ENCODE assay signal across 25 cellular contexts in the genomic region with DNA sequence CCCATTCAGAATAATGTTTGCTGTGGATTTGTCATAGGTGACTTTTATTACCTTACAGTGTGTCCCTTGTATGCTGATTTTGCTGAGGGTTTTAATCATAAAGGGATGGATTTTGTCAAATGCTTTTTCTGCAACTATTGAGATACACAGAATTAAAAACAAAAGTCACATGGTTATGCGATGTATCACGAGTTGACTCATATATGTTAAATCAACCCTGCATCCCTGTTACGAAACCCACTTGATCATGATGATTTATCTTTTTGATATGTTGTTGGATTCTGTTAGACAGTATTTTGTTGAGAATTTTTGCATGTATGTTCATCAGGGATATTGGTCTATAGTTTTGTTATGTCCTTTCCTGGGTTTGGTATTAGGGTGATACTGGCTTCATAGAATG. TPM values are rescaled to one million over a fixed set of nuclear protein-coding genes. Genes with fewer than 3 reads are reported as not detected.
"Had no signal": no experiment of that assay in that cellular context is flagged by ENCODE, and none has a peak within 500 bp of the region (broad histone marks: within the 10 kb centered on the region; RNA-seq: fewer than 3 reads in every experiment).

No MANE protein-coding gene starts in this region.

- DNase-seq: activated B cell treated with CpG ODN at 0.5 μM for 24 hours; activated CD4-positive, alpha-beta T cell treated with anti-CD3 and anti-CD28 coated beads for 1 hour; activated CD4-positive, alpha-beta T cell treated with anti-CD3 and anti-CD28 coated beads, Interleukin-2, amount 50 U/mL, for 1 hour; activated CD8-positive, alpha-beta memory T cell treated with anti-CD3 and anti-CD28 coated beads, Interleukin-2, amount 50 U/mL, for 48 hours; activated CD8-positive, alpha-beta T cell treated with anti-CD3 and anti-CD28 coated beads, Interleukin-2, amount 10 ng/mL, durations not matched to agents 7 days and 5 days; activated effector memory CD4-positive, alpha-beta T cell treated with Interleukin-2 at 50 U/mL for 16 hours; activated naive CD4-positive, alpha-beta T cell; activated T-cell treated with anti-CD3 and anti-CD28 coated beads, Interleukin-2, amount 50 U/mL, for 1 hour; aorta; Kasumi-1; KBM-7; NCI-H1048; NCI-H146; NCI-H1930; NCI-H2171 treated with DMSO at 0.1 percent for 48 hours; NCI-H345; NCI-H510A; NCI-H526 treated with DMSO at 0.1 percent for 48 hours; NCI-H82; Right ventricle myocardium superior; SW 1271 had no signal

- ATAC-seq: activated CD8-positive, alpha-beta T cell treated with anti-CD3 and anti-CD28 coated beads, Interleukin-2, amount 10 ng/mL, durations not matched to agents 7 days and 5 days; Panc1; SK-N-SH treated with all-trans-retinoic acid at 6 μM for 48 hours had no signal

- H3K4me1 ChIP-seq: SJSA1 had no signal

- H3K4me3 ChIP-seq: SJSA1 had no signal

- H3K27ac ChIP-seq: RWPE1, SJSA1 had no signal

- H3K27me3 ChIP-seq: SJSA1 had no signal

- H3K36me3 ChIP-seq: SJSA1 had no signal

RNA-seq across cellular contexts. Expression of gene OR2T34, which starts 10.7 kb away (rescaled TPM):
- polyA plus RNA-seq: aorta had no signal

RNA-seq across cellular contexts. Expression of gene OR2T10, which starts 12.2 kb away (rescaled TPM):
- polyA plus RNA-seq: aorta had no signal

RNA-seq across cellular contexts. Expression of gene OR2T29, which starts 22.7 kb away (rescaled TPM):
- polyA plus RNA-seq: aorta had no signal

RNA-seq across cellular contexts. Expression of gene OR2T11, which starts 49.6 kb away (rescaled TPM):
- polyA plus RNA-seq: aorta had no signal

RNA-seq across cellular contexts. Expression of gene OR2T35, which starts 59.8 kb away (rescaled TPM):
- polyA plus RNA-seq: aorta had no signal
